Comparison of ENCODE assay signal across 8 cellular contexts in the genomic region with DNA sequence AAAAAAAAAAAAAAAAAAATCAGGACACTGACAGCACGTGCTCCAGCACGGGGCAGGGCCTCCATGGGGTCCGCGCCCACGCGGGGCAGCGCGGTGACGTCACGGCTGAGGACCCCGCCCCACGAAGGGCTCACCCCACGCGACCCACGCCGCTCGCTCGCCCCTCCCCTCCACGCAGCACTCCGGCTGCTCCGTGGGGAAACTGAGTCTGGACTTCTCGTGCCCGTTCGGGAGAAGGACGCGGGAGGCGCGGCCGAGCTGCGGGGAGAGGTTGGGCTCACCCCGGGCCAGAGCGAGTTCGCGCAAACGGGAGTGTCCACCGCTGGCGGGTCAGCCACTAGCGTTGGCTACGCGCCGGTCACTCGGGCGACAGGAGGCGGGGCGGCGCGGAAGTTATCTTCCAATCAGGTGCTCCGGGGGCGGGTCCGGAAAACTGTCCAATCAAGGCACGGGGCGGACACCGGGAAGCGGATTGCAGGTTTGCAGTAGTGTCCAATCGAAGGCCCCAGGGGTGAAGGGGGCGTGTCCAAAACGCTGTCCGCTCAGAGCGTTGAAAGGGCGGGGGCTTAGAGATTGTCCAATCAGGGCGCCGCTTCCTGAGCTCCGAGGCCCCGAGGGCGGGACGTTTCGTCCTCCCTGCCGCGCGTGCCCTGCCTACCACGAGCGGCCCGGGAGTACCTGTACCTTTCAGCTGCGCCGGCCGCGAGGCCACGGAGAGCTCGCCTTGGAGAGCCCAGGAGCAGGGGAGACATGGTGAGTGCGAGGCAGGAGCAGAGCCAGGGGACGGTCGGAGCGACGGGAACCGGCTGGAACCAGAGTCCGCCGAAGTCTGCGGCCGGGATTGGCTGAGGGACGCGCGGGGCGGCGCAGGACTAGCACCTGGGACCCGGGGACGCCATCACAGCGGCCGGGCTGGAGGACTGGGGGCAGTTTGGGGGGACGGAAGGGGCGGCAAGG. TPM values are rescaled to one million over a fixed set of nuclear protein-coding genes. Genes with fewer than 3 reads are reported as not detected.
DNase-seq lines count a peak whose midpoint lies in the region; ATAC-seq and TF ChIP-seq lines count a peak whose summit lies in the region.

A gene (plus strand): TSS at position 633 of the 957 bp plus-strand sequence. CDS start 118 bp downstream, at position 751.

- no peak within 1 kb of the TSS for H3K27ac ChIP-seq in CD4-positive, alpha-beta T cell (ENCODE audit: low read depth, low read length)
- H3K27ac ChIP-seq in effector memory CD4-positive, alpha-beta T cell (ENCODE audit: insufficient read depth, low read length, poor library complexity, severe bottlenecking), result peak within 1 kb of the TSS; percentile 18

- peaks cover 18% of the 10 kb centered on the region for H3K4me1 Mint-ChIP-seq in CD4-positive, alpha-beta T cell (ENCODE audit: low read depth)

- H3K4me3 Mint-ChIP-seq in CD4-positive, alpha-beta T cell, result peak within 1 kb of the TSS; percentile 98

- H3K27me3 Mint-ChIP-seq in CD4-positive, alpha-beta T cell, result no peaks in the 10 kb centered on the region

- peak; percentile 93 to 97 (median 96) for DNase-seq in CD4-positive, alpha-beta T cell
- DNase-seq in HK-2 (ENCODE audit: unreplicated experiment) (peak; percentile 99), NK-92 (lab: John Stamatoyannopoulos, UW; ENCODE audit: unreplicated experiment) (peak; percentile 90), lung microvascular endothelial cell (ENCODE audit: low read depth in 2 of 2) (peak; percentile 99 to 100)
- DNase-seq in activated CD8-positive, alpha-beta memory T cell treated with anti-CD3 and anti-CD28 coated beads for 48 hours (ENCODE audit: low read depth in 2 of 3, low spot score in 2 of 3), result peak; percentile 90 to 93 (median 91)
- peak; percentile 92 to 98 (median 95) for DNase-seq in effector memory CD4-positive, alpha-beta T cell
- DNase-seq in stimulated activated CD4-positive, alpha-beta T cell treated with anti-CD3 and anti-CD28 coated beads, TNF-alpha, amount 100 ng/mL, for 4 hours (ENCODE audit: low read depth in 3 of 3), result peak; percentile 93 to 97 (median 94)

- TF ChIP-seq CTCF in CD4-positive, alpha-beta T cell (IDR thresholded peaks at IDR 0.05), result no peak

- peak within 1 kb of the TSS; percentile 70 for H3K27ac Mint-ChIP-seq in CD4-positive, alpha-beta T cell

- POLR2A ChIA-PET in CD4-positive, alpha-beta T cell (lab: Charles Lee), result interaction anchor here (1.0 to 1.1 kb wide), 9 partner anchors 12 to 862 kb away, joined by 3 to 13 read pairs (median 4); a partner anchor contains a TSS

- ATAC-seq in CD4-positive, alpha-beta T cell (ENCODE audit: poor library complexity), result peak; percentile 97
- peak; percentile 85 for ATAC-seq in GM19452 (IDR thresholded peaks at IDR 0.05; ENCODE audit: unreplicated experiment)

- no peaks in the 10 kb centered on the region for H3K27me3 ChIP-seq in CD4-positive, alpha-beta T cell (ENCODE audit: control insufficient read depth, insufficient read depth, low read length)
- H3K27me3 ChIP-seq in effector memory CD4-positive, alpha-beta T cell (replicated peaks; ENCODE audit: control insufficient read depth, insufficient read depth, low read length, poor library complexity, severe bottlenecking), result no peaks in the 10 kb centered on the region

- H3K9me3 ChIP-seq in CD4-positive, alpha-beta T cell (ENCODE audit: control insufficient read depth, low read length), result peaks cover 8% of the 10 kb centered on the region
- H3K9me3 ChIP-seq in effector memory CD4-positive, alpha-beta T cell (ENCODE audit: control insufficient read depth, low read length), result no peaks in the 10 kb centered on the region

- intact Hi-C loops in CD4-positive, alpha-beta T cell (cut with DNase I, micrococcal nuclease), result loop anchor here in 1 of 2 experiments (2.0 to 5.0 kb wide), 2 partner anchors 50 to 58 kb away; a partner anchor contains a TSS

- no peaks in the 10 kb centered on the region for H3K36me3 ChIP-seq in effector memory CD4-positive, alpha-beta T cell (ENCODE audit: control insufficient read depth, insufficient read depth, low read length)

- H3K4me1 ChIP-seq in effector memory CD4-positive, alpha-beta T cell (ENCODE audit: control insufficient read depth, insufficient read depth, low read length, poor library complexity, severe bottlenecking), result peaks cover 7% of the 10 kb centered on the region

- peak within 1 kb of the TSS; percentile 63 for H3K4me3 ChIP-seq in effector memory CD4-positive, alpha-beta T cell (ENCODE audit: insufficient read depth, low read depth, low read length, poor library complexity, severe bottlenecking)

- CTCF ChIA-PET in CD4-positive, alpha-beta T cell (lab: Charles Lee), result interaction anchor here (0.5 to 1.3 kb wide), 4 partner anchors 13 to 745 kb away, joined by 3 to 4 read pairs (median 4); no protein-coding TSS in a partner anchor

- H3K9me3 Mint-ChIP-seq in CD4-positive, alpha-beta T cell, result peaks cover 3% of the 10 kb centered on the region

- peaks cover 6% of the 10 kb centered on the region for H3K36me3 Mint-ChIP-seq in CD4-positive, alpha-beta T cell (ENCODE audit: low read depth)

RNA-seq across cellular contexts. Expression of the gene that starts here (rescaled TPM):
- total RNA-seq in CD4-positive, alpha-beta T cell, result under 1 TPM; 0.47 to 0.82 TPM
- 2.4 and 3.4 TPM in 2 replicates for total RNA-seq in lung microvascular endothelial cell

Comparison
In these comparisons a context has a peak if more than half of its experiments do, and no peak if none do; other contexts are left out.
1. Peak in DNase-seq and ATAC-seq in CD4-positive, alpha-beta T cell; RNA of the gene not detected or under 1 TPM.